In the genomic region with DNA sequence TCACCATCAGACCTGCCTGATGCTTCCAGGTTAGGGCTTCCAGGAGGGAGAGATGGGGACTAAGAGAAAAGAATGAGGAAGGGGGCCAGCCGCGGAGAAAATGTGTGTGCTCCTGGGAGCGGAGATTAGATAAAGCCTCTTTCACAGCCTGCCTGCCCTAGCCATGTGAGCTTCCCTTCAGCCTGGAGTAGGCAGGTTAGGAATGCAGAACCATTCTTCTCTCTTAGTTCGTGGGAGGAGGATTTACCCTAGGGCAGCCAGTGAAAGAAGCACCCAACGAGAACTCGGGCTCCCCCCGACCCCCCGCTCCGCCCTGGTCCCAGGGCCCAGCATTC, we compare ENCODE assay signal across 11 cellular contexts. TPM values are rescaled to one million over a fixed set of nuclear protein-coding genes. Genes with fewer than 3 reads are reported as not detected.
DNase-seq lines count a peak whose midpoint lies in the region; ATAC-seq, FAIRE-seq and TF ChIP-seq lines count a peak whose summit lies in the region.
"Had no signal": no experiment of that assay in that cellular context is flagged by ENCODE, and none has a peak within 500 bp of the region (broad histone marks: within the 10 kb centered on the region; RNA-seq: fewer than 3 reads in every experiment).

No MANE protein-coding gene starts in this region.

- no TSS peak for BruUV-seq in MCF 10A (replicated peaks; lab: Mats Ljungman, UMichigan)
- no TSS peak for BruUV-seq in K562 (replicated peaks; lab: Mats Ljungman, UMichigan)

- H4K20me1 ChIP-seq in K562 (replicated peaks; ENCODE audit: control insufficient read depth, insufficient read depth, low read length), result peaks cover 7% of the 10 kb centered on the region; the same call in 1 of the 2 replicates

- no peaks in the 10 kb centered on the region for H3K36me3 Mint-ChIP-seq in MCF 10A (ENCODE audit: insufficient read depth, unreplicated experiment)

- ATAC-seq in K562 (peak; percentile 23; the same call in 2 of the 3 replicates), lower lobe of right lung (peak in 1 of 2 donors; percentile 47), upper lobe of left lung (ENCODE audit: low FRiP score in 2 of 2) (peak in 1 of 2 donors; percentile 1), left colon (no peak), HG03342 (IDR thresholded peaks at IDR 0.05; ENCODE audit: unreplicated experiment) (no peak), HG02759 (IDR thresholded peaks at IDR 0.05; ENCODE audit: unreplicated experiment) (no peak)

- TF ChIP-seq EP300 in K562 (IDR thresholded peaks at IDR 0.05; ENCODE audit: low read length) (no peak), upper lobe of left lung (IDR thresholded peaks at IDR 0.05) (no peak)

- H3K27ac ChIP-seq in breast epithelium (peak overlapping the region; percentile 36 to 61), K562 (ENCODE audit: extremely low read depth, low read depth, low read length) (no peak overlapping the region), lower lobe of right lung (no peak overlapping the region), upper lobe of left lung (no peak overlapping the region)

- CTCF ChIA-PET in MCF 10A (lab: Yijun Ruan, JAX), result interaction anchor here (0.6 to 11.5 kb wide), 4 partner anchors 157 to 723 kb away, joined by 3 to 100 read pairs (median 23); no protein-coding TSS in a partner anchor
- CTCF ChIA-PET in K562 (lab: Yijun Ruan, JAX; ENCODE audit: low intra/inter-chr PET ratio), result no interaction called here

- H3K27ac Mint-ChIP-seq in MCF 10A (ENCODE audit: low read depth, unreplicated experiment), result no peak overlapping the region

- TF ChIP-seq CTCF in breast epithelium (IDR thresholded peaks at IDR 0.05) (no peak), MCF 10A (IDR thresholded peaks at IDR 0.05; ENCODE audit: unreplicated experiment) (no peak), K562 (IDR thresholded peaks at IDR 0.05 in 2 of 3, conservative IDR thresholded peaks at IDR 0.05 in 1 of 3; ENCODE audit: insufficient read depth in 2 of 3, low read depth in 1 of 3, low read length in 3 of 3) (no peak), lower lobe of right lung (IDR thresholded peaks at IDR 0.05) (no peak), upper lobe of left lung (IDR thresholded peaks at IDR 0.05) (no peak)

- peak overlapping the region; percentile 8 to 67 (median 52) for H3K4me3 ChIP-seq in breast epithelium
- H3K4me3 ChIP-seq in K562, result no peak overlapping the region
- peak overlapping the region; percentile 38 for H3K4me3 ChIP-seq in lower lobe of right lung
- H3K4me3 ChIP-seq in upper lobe of left lung, result peak overlapping the region in 3 of 4 donors; percentile 32 to 45 (median 37)

- H3K9me3 ChIP-seq in breast epithelium (no peaks in the 10 kb centered on the region), K562 (replicated peaks; ENCODE audit: control insufficient read depth, insufficient read depth, low read depth, low read length) (no peaks in the 10 kb centered on the region), lower lobe of right lung (no peaks in the 10 kb centered on the region), upper lobe of left lung (no peaks in the 10 kb centered on the region)

- POLR2A ChIA-PET in MCF 10A (lab: Yijun Ruan, JAX) (no interaction called here), K562 (lab: Yijun Ruan, JAX) (no interaction called here)

- intact Hi-C loops in breast epithelium (cut with DNase I; ENCODE audit: low total_unique reads), result no loop called here
- intact Hi-C loops in MCF 10A (cut with micrococcal nuclease), result no loop called here
- intact Hi-C loops in K562 (cut with micrococcal nuclease), result no loop called here
- intact Hi-C loops in lower lobe of right lung (cut with DNase I), result no loop called here
- intact Hi-C loops in left colon (cut with DNase I, micrococcal nuclease), result no loop called here

- no peak for TF ChIP-seq RAD21 in K562 (CRISPR knock-in tag; conservative IDR thresholded peaks at IDR 0.05 in 1 of 2, IDR thresholded peaks at IDR 0.05 in 1 of 2)

- H3K79me2 ChIP-seq in K562 (ENCODE audit: control insufficient read depth, insufficient read depth, low read length), result no peaks in the 10 kb centered on the region

- H3K27me3 ChIP-seq in breast epithelium (peaks cover 0 to 5% of the 10 kb centered on the region in 2 donors), K562 (ENCODE audit: control insufficient read depth in 2 of 2, insufficient read depth in 2 of 2, low read length in 2 of 2) (peaks cover 48 to 83% of the 10 kb centered on the region in 2 experiments; a peak in 4 of 5 replicates), lower lobe of right lung (ENCODE audit: low read depth) (peaks cover 23% of the 10 kb centered on the region), upper lobe of left lung (peaks cover 0 to 3% (median 1%) of the 10 kb centered on the region in 4 donors)

- H3K9ac ChIP-seq in K562 (ENCODE audit: insufficient read depth in 1 of 2, low read depth in 2 of 2, low read length in 2 of 2), result no peak overlapping the region; a peak in 1 of 4 replicates

- H3K4me1 ChIP-seq in breast epithelium (no peaks in the 10 kb centered on the region), K562 (replicated peaks in 1 of 2; ENCODE audit: control insufficient read depth in 2 of 2, insufficient read depth in 2 of 2, low read length in 2 of 2) (peaks cover 2 to 12% of the 10 kb centered on the region in 2 experiments; a peak in 4 of 5 replicates), lower lobe of right lung (peaks cover 11% of the 10 kb centered on the region), upper lobe of left lung (peaks cover 4 to 19% (median 13%) of the 10 kb centered on the region in 4 donors)

- WGBS in K562 (ENCODE audit: insufficient coverage, low coverage, missing lambda C conversion rate), result 0% methylated on average over 3 of the region's 9 CpGs
- WGBS in upper lobe of left lung, 2 donors, result 39 to 64% methylated on average over 7 to 9 of the region's 9 CpGs

- H3K9me3 Mint-ChIP-seq in MCF 10A (ENCODE audit: unreplicated experiment), result no peaks in the 10 kb centered on the region

- H3K9me1 ChIP-seq in K562 (ENCODE audit: control insufficient read depth, insufficient read depth, low read length), result no peaks in the 10 kb centered on the region

- H2AFZ ChIP-seq in K562 (ENCODE audit: low read depth, low read length), result no peak overlapping the region

- peak; percentile 51 for FAIRE-seq in K562 (lab: Jason Lieb, UNC)
- FAIRE-seq: G401.6 had no signal

- no peak for DNase-seq in breast epithelium (ENCODE audit: low spot score in 2 of 2)
- DNase-seq in MCF 10A (ENCODE audit: unreplicated experiment), result no peak
- peak in 1 of 4 experiments; percentile 29 for DNase-seq in K562 (ENCODE audit: extremely low read depth in 1 of 4, low spot score in 3 of 4)
- DNase-seq in lower lobe of right lung, result no peak
- DNase-seq in upper lobe of left lung, result peak in 1 of 2 donors; percentile 36
- DNase-seq in left colon, result no peak
- DNase-seq: NCI-H146; NK-92 treated with Interleukin-12 subunit alpha and Interleukin-12 subunit beta, amount 100 ng/mL, for 24 hours had no signal

- peaks cover 73% of the 10 kb centered on the region for H3K27me3 Mint-ChIP-seq in MCF 10A (ENCODE audit: insufficient read depth, unreplicated experiment)

- in situ Hi-C loops in K562 (cut with MboI), result loop anchor here (5.0 kb wide), 1 partner anchor 155 kb away; no protein-coding TSS in a partner anchor

- TF ChIP-seq POLR2A in breast epithelium (IDR thresholded peaks at IDR 0.05) (no peak), K562 (conservative IDR thresholded peaks at IDR 0.05) (no peak), upper lobe of left lung (IDR thresholded peaks at IDR 0.05) (no peak)

- no peaks in the 10 kb centered on the region for H3K4me1 Mint-ChIP-seq in MCF 10A (ENCODE audit: insufficient read depth, unreplicated experiment)

- H3K36me3 ChIP-seq in breast epithelium (no peaks in the 10 kb centered on the region), K562 (ENCODE audit: control insufficient read depth, insufficient read depth, low read length) (no peaks in the 10 kb centered on the region), lower lobe of right lung (no peaks in the 10 kb centered on the region), upper lobe of left lung (no peaks in the 10 kb centered on the region)

- no peak overlapping the region for H3K4me3 Mint-ChIP-seq in MCF 10A (ENCODE audit: unreplicated experiment)

- no peak overlapping the region for H3K4me2 ChIP-seq in K562 (ENCODE audit: insufficient read depth, low read length)

TF ChIP-seq in K562, 482 proteins besides CTCF, POLR2A, EP300 and RAD21:
- TF ChIP-seq CBFA2T3 (IDR thresholded peaks at IDR 0.05), result peak; percentile 19; the same call in 1 of the 2 replicates
- 0 out of 2 replicates have a peak, but pooled peaks have one; percentile 22 for TF ChIP-seq TCF3 (CRISPR knock-in tag; IDR thresholded peaks at IDR 0.05)
- no peak for TF ChIP-seq L3MBTL2 (IDR thresholded peaks at IDR 0.05)

RNA-seq across cellular contexts. Expression of gene POMC, which starts 36.1 kb away (rescaled TPM):
- total RNA-seq in breast epithelium (10 to 100 TPM in 1 of 3 donors, 1 to 10 TPM in 2; 2.8 to 10.7 (median 2.9) TPM), MCF 10A (2022) (not detected in 2 replicates), K562 (2014; rRNA removed) (not detected in 2 replicates), K562 (2014; rRNA removed; fragmentation: Illumina TruSeq; extraction: Trizol) (not detected in 2 replicates), K562 (2015; rRNA removed; fragmentation: Illumina TruSeq; extraction: Trizol) (not detected in 2 replicates), K562 (2021) (not detected in 2 replicates), lower lobe of right lung (3.9 TPM), upper lobe of left lung (10 to 100 TPM in 1 of 6 donors, 1 to 10 TPM in 5; 2.4 to 11.5 (median 5.6) TPM), left colon (under 1 TPM; 0.31 to 0.59 TPM)
- total RNA-seq in K562 (2011; cell fraction: chromatin; rRNA removed; ENCODE audit: low replicate concordance), result not detected in 2 replicates
- total RNA-seq in K562 (2011; cell fraction: nucleolus; rRNA removed), result not detected in 2 replicates
- total RNA-seq in K562 (2011; cell fraction: nucleoplasm; rRNA removed), result not detected in 2 replicates
- polyA plus RNA-seq in K562 (2011; rRNA removed) (not detected in 2 replicates), K562 (2014; fragmentation: Illumina TruSeq; extraction: Trizol) (not detected in 2 replicates), K562 (2014; fragmentation: Nextera tagmentation; extraction: Ambion mirVana) (not detected), K562 (2014; rRNA removed) (not detected in 2 replicates)
- not detected in 2 replicates for polyA plus RNA-seq in K562 (2011; cell fraction: cytosol; rRNA removed)
- not detected in 2 replicates for polyA plus RNA-seq in K562 (2011; cell fraction: nucleus; rRNA removed)
- not detected in 2 replicates for polyA plus RNA-seq in K562 (2012)
- not detected in 2 replicates for polyA minus RNA-seq in K562 (2011; rRNA and poly(A)+ RNA removed)
- not detected in 2 replicates for polyA minus RNA-seq in K562 (2011; cell fraction: cytosol; rRNA and poly(A)+ RNA removed)
- not detected in 2 replicates for polyA minus RNA-seq in K562 (2011; cell fraction: nucleus; rRNA and poly(A)+ RNA removed)

Comparison
In these comparisons a context has a peak if more than half of its experiments do, and no peak if none do; other contexts are left out.
1. H3K27ac ChIP-seq: peak in breast epithelium (2 of 2); none in K562 (single experiment), lower lobe of right lung (single experiment) and upper lobe of left lung (0 of 4).